ENCODE assay signal across 27 cellular contexts in genomic region chr7:90267263-90267858, GRCh38. TPM values are rescaled to one million over a fixed set of nuclear protein-coding genes. Genes with fewer than 3 reads are reported as not detected.
DNase-seq lines count a peak whose midpoint lies in the region; ATAC-seq and TF ChIP-seq lines count a peak whose summit lies in the region.
"Had no signal": no experiment of that assay in that cellular context is flagged by ENCODE, and none has a peak within 500 bp of the region (broad histone marks: within the 10 kb centered on the region; RNA-seq: fewer than 3 reads in every experiment).

No MANE protein-coding gene starts in this region.

- H3K4me1 ChIP-seq in Peyer's patch (no peaks in the 10 kb centered on the region), fibroblast of lung (ENCODE audit: control insufficient read depth, extremely low read depth, insufficient read depth, low read length) (peaks cover 15% of the 10 kb centered on the region), mesenchymal stem cell (ENCODE audit: control insufficient read depth, insufficient read depth, low read depth, low read length) (no peaks in the 10 kb centered on the region), suprapubic skin (no peaks in the 10 kb centered on the region)
- H3K4me1 ChIP-seq: colonic mucosa, esophagus squamous epithelium, SJCRH30 had no signal

- H3K4ac ChIP-seq in mesenchymal stem cell (ENCODE audit: low read depth in 1 of 2, low read length in 2 of 2), result no peak overlapping the region

- no peak overlapping the region for H2BK5ac ChIP-seq in mesenchymal stem cell (ENCODE audit: low read depth, low read length, poor library complexity, severe bottlenecking)

- H3K27me3 ChIP-seq in Peyer's patch (no peaks in the 10 kb centered on the region), fibroblast of lung (ENCODE audit: control insufficient read depth, insufficient read depth, low read length) (no peaks in the 10 kb centered on the region), mesenchymal stem cell (ENCODE audit: control insufficient read depth in 1 of 2, insufficient read depth in 1 of 2, low read length in 2 of 2) (peaks cover 0 to 3% of the 10 kb centered on the region in 2 experiments), suprapubic skin (no peaks in the 10 kb centered on the region)
- H3K27me3 ChIP-seq: colonic mucosa, esophagus squamous epithelium, SJCRH30 had no signal

- DNase-seq in Peyer's patch (no peak), fibroblast of lung (ENCODE audit: low read depth in 2 of 2) (no peak), mesenchymal stem cell (no peak), suprapubic skin (ENCODE audit: low spot score in 2 of 2) (no peak), retina (no peak)
- no peak for DNase-seq in activated CD4-positive, CD25-positive, alpha-beta regulatory T cell (lab: John Stamatoyannopoulos, UW)
- DNase-seq: activated CD4-positive, alpha-beta T cell treated with anti-CD3 and anti-CD28 coated beads for 4 hours; activated naive CD4-positive, alpha-beta T cell treated with anti-CD3 and anti-CD28 coated beads for 36 hours; activated T-cell treated with anti-CD3 and anti-CD28 coated beads, Interleukin-2, amount 50 U/mL, for 72 hours; amniotic stem cell; CD4-positive, CD25-positive, alpha-beta regulatory T cell; colonic mucosa; endodermal cell; esophagus squamous epithelium; Kasumi-1; naive thymus-derived CD8-positive, alpha-beta T cell; NCI-H1694; NCI-H510A treated with DMSO at 0.1 percent for 48 hours; occipital lobe; SJCRH30; substantia nigra had no signal

- no peak for TF ChIP-seq CTCF in Peyer's patch (IDR thresholded peaks at IDR 0.05)
- no peak for TF ChIP-seq CTCF in fibroblast of lung (conservative IDR thresholded peaks at IDR 0.05 in 1 of 2, IDR thresholded peaks at IDR 0.05 in 1 of 2; ENCODE audit: low read depth in 1 of 2, low read length in 2 of 2)
- TF ChIP-seq CTCF in suprapubic skin (IDR thresholded peaks at IDR 0.05), result no peak

- H3K9me3 ChIP-seq in Peyer's patch, result no peaks in the 10 kb centered on the region
- H3K9me3 ChIP-seq in fibroblast of lung (ENCODE audit: control insufficient read depth, insufficient read depth, low read depth, low read length), result no peaks in the 10 kb centered on the region
- no peaks in the 10 kb centered on the region for H3K9me3 ChIP-seq in mesenchymal stem cell (ENCODE audit: control insufficient read depth, low read length)
- H3K9me3 ChIP-seq in suprapubic skin, result no peaks in the 10 kb centered on the region
- H3K9me3 ChIP-seq: colonic mucosa, esophagus squamous epithelium, SJCRH30 had no signal

- no peak for ATAC-seq in HG03442 (IDR thresholded peaks at IDR 0.05; ENCODE audit: unreplicated experiment)
- ATAC-seq: activated T-cell treated with anti-CD3 and anti-CD28 coated beads, Interleukin-2, amount 50 U/mL, for 72 hours; naive thymus-derived CD8-positive, alpha-beta T cell; Panc1 had no signal

- H4K8ac ChIP-seq in mesenchymal stem cell (ENCODE audit: low read length), result no peak overlapping the region

- no peak overlapping the region for H2AK5ac ChIP-seq in mesenchymal stem cell (ENCODE audit: low read length, severe bottlenecking)

- no peak overlapping the region for H2BK12ac ChIP-seq in mesenchymal stem cell (ENCODE audit: low read length in 2 of 2)

- H3K4me2 ChIP-seq in fibroblast of lung (ENCODE audit: extremely low read depth, insufficient read depth, low read length) (peak overlapping the region; percentile 61), mesenchymal stem cell (ENCODE audit: low read length, poor library complexity, severe bottlenecking) (no peak overlapping the region)

- H4K20me1 ChIP-seq in fibroblast of lung (ENCODE audit: control insufficient read depth, extremely low read depth, insufficient read depth, low read length), result no peaks in the 10 kb centered on the region

- 96% methylated on average over 5 of the region's 5 CpGs for WGBS in mesenchymal stem cell
- WGBS in suprapubic skin, result 70% methylated on average over 5 of the region's 5 CpGs

- H3K79me1 ChIP-seq in mesenchymal stem cell (replicated peaks; ENCODE audit: low read length, poor library complexity, severe bottlenecking), result no peaks in the 10 kb centered on the region

- H3K27ac ChIP-seq in Peyer's patch, result peak overlapping the region in 3 of 4 donors; percentile 3 to 34 (median 16)
- H3K27ac ChIP-seq in fibroblast of lung (ENCODE audit: insufficient read depth, low read length), result peak overlapping the region; percentile 15
- no peak overlapping the region for H3K27ac ChIP-seq in mesenchymal stem cell (ENCODE audit: low read length, poor library complexity, severe bottlenecking)
- peak overlapping the region; percentile 70 for H3K27ac ChIP-seq in suprapubic skin
- H3K27ac ChIP-seq: colonic mucosa, SJCRH30 had no signal

- TF ChIP-seq POLR2A in Peyer's patch (IDR thresholded peaks at IDR 0.05) (no peak), suprapubic skin (IDR thresholded peaks at IDR 0.05) (no peak)

- no peaks in the 10 kb centered on the region for H3K36me3 ChIP-seq in Peyer's patch
- no peaks in the 10 kb centered on the region for H3K36me3 ChIP-seq in fibroblast of lung (ENCODE audit: control insufficient read depth, insufficient read depth, low read length)
- no peaks in the 10 kb centered on the region for H3K36me3 ChIP-seq in mesenchymal stem cell (ENCODE audit: control insufficient read depth in 1 of 2, insufficient read depth in 2 of 2, low read depth in 1 of 2, low read length in 2 of 2)
- H3K36me3 ChIP-seq in suprapubic skin, result no peaks in the 10 kb centered on the region
- H3K36me3 ChIP-seq: colonic mucosa, esophagus squamous epithelium, SJCRH30 had no signal

- no peak overlapping the region for H2BK120ac ChIP-seq in mesenchymal stem cell (ENCODE audit: low read depth, low read length)

- no peak overlapping the region for H3K14ac ChIP-seq in mesenchymal stem cell (ENCODE audit: low read length in 2 of 2)

- H4K91ac ChIP-seq in mesenchymal stem cell (ENCODE audit: low read length), result no peak overlapping the region

- H3K9ac ChIP-seq in fibroblast of lung (ENCODE audit: insufficient read depth, low read length), result no peak overlapping the region
- peak overlapping the region; percentile 85 for H3K9ac ChIP-seq in mesenchymal stem cell (ENCODE audit: low read length)

- H3K18ac ChIP-seq in mesenchymal stem cell (ENCODE audit: low read depth in 1 of 2, low read length in 2 of 2), result no peak overlapping the region

- H2BK15ac ChIP-seq in mesenchymal stem cell (ENCODE audit: low read depth, poor library complexity, severe bottlenecking), result no peak overlapping the region

- H2AFZ ChIP-seq in fibroblast of lung (ENCODE audit: low read length) (no peak overlapping the region), mesenchymal stem cell (ENCODE audit: low read depth, low read length) (no peak overlapping the region)

- H3K4me3 ChIP-seq in Peyer's patch (no peak overlapping the region), fibroblast of lung (replicated peaks in 1 of 4; ENCODE audit: control extremely low read depth in 1 of 4, insufficient read depth in 1 of 4, low read depth in 3 of 4, low read length in 4 of 4) (no peak overlapping the region), mesenchymal stem cell (ENCODE audit: insufficient read depth in 1 of 2, low read depth in 1 of 2, low read length in 2 of 2) (peak overlapping the region in 1 of 2 experiments; percentile 63), suprapubic skin (no peak overlapping the region)
- H3K4me3 ChIP-seq: colonic mucosa, esophagus squamous epithelium, SJCRH30 had no signal

- no peak overlapping the region for H3K23ac ChIP-seq in mesenchymal stem cell (ENCODE audit: low read length in 2 of 2)

- TF ChIP-seq EP300 in suprapubic skin (IDR thresholded peaks at IDR 0.05), result no peak

- no peaks in the 10 kb centered on the region for H3K79me2 ChIP-seq in fibroblast of lung (ENCODE audit: control insufficient read depth, insufficient read depth, low read length)

RNA-seq across cellular contexts. Expression of gene CFAP69, which starts 22.4 kb away (rescaled TPM):
- 10 to 100 TPM in 2 of 4 donors, 1 to 10 TPM in 1, not detected in 1; 2.3 to 15.3 (median 11.9) TPM for total RNA-seq in Peyer's patch
- total RNA-seq in fibroblast of lung, result 6.2 and 7.1 TPM in 2 replicates
- polyA plus RNA-seq in fibroblast of lung, result 0.99 and 1.3 TPM in 2 replicates
- polyA plus RNA-seq in fibroblast of lung (2012), result 1.4 and 2.1 TPM in 2 replicates
- 0.43 TPM in 1 of 2 replicates, not detected in the other for polyA minus RNA-seq in fibroblast of lung (ENCODE audit: low replicate concordance)
- 0.73 TPM for polyA plus RNA-seq in mesenchymal stem cell (2013, experiment 1 of 2)
- polyA plus RNA-seq in mesenchymal stem cell (2013, experiment 2 of 2), result 0.85 TPM
- total RNA-seq in suprapubic skin, result 1 to 10 TPM; 1.3 to 9.8 (median 4.7) TPM
- total RNA-seq: CD4-positive, CD25-positive, alpha-beta regulatory T cell had no signal
- polyA plus RNA-seq: CD4-positive, CD25-positive, alpha-beta regulatory T cell; naive thymus-derived CD8-positive, alpha-beta T cell had no signal

RNA-seq across cellular contexts. Expression of gene FAM237B, which starts 53.7 kb away (rescaled TPM):
- total RNA-seq in Peyer's patch, result not detected
- under 0.01 TPM in 1 of 2 replicates, not detected in the other for total RNA-seq in fibroblast of lung
- polyA plus RNA-seq in fibroblast of lung, result 0.03 TPM in 1 of 2 replicates, not detected in the other
- polyA plus RNA-seq in fibroblast of lung (2012), result not detected in 2 replicates
- polyA minus RNA-seq in fibroblast of lung (ENCODE audit: low replicate concordance), result not detected in 2 replicates
- polyA plus RNA-seq in mesenchymal stem cell (2013, experiment 1 of 2), result not detected
- not detected for polyA plus RNA-seq in mesenchymal stem cell (2013, experiment 2 of 2)
- not detected for total RNA-seq in suprapubic skin
- total RNA-seq: activated naive CD4-positive, alpha-beta T cell treated with anti-CD3 and anti-CD28 coated beads for 36 hours; activated T-cell treated with anti-CD3 and anti-CD28 coated beads, Interleukin-2, amount 50 U/mL, for 72 hours; CD4-positive, CD25-positive, alpha-beta regulatory T cell; colonic mucosa; Daoy; endodermal cell; esophagus squamous epithelium; H4; kidney epithelial cell; mesothelial cell of epicardium; naive thymus-derived CD8-positive, alpha-beta T cell; occipital lobe; SJCRH30 had no signal
- polyA plus RNA-seq: CD4-positive, CD25-positive, alpha-beta regulatory T cell; naive thymus-derived CD8-positive, alpha-beta T cell had no signal

RNA-seq across cellular contexts. Expression of gene STEAP2, which starts 55.8 kb away (rescaled TPM):
- total RNA-seq in Peyer's patch (10 to 100 TPM in 3 of 4 donors, 1 to 10 TPM in 1; 8.3 to 22.4 (median 17.4) TPM), fibroblast of lung (26.3 and 29.8 TPM in 2 replicates), suprapubic skin (10 to 100 TPM in 1 of 4 donors, 1 to 10 TPM in 3; 2.9 to 13.2 (median 3.9) TPM)
- 11.4 and 16.5 TPM in 2 replicates for polyA plus RNA-seq in fibroblast of lung
- 4.2 and 5.9 TPM in 2 replicates for polyA plus RNA-seq in fibroblast of lung (2012)
- 1.6 and 3.3 TPM in 2 replicates for polyA minus RNA-seq in fibroblast of lung (ENCODE audit: low replicate concordance)
- 0.04 TPM for polyA plus RNA-seq in mesenchymal stem cell (2013, experiment 1 of 2)
- polyA plus RNA-seq in mesenchymal stem cell (2013, experiment 2 of 2), result under 0.01 TPM
- total RNA-seq: activated naive CD4-positive, alpha-beta T cell treated with anti-CD3 and anti-CD28 coated beads for 36 hours; activated T-cell treated with anti-CD3 and anti-CD28 coated beads, Interleukin-2, amount 50 U/mL, for 72 hours; CD4-positive, CD25-positive, alpha-beta regulatory T cell; naive thymus-derived CD8-positive, alpha-beta T cell had no signal
- polyA plus RNA-seq: CD4-positive, CD25-positive, alpha-beta regulatory T cell; naive thymus-derived CD8-positive, alpha-beta T cell had no signal
